8 cellular contexts compared by ENCODE assay signal in genomic region chr12:69639400-69640016, GRCh38. TPM values are rescaled to one million over a fixed set of nuclear protein-coding genes. Genes with fewer than 3 reads are reported as not detected.
A peak's percentile ranks its signal among the peaks of the same experiment; 100 is the strongest.
DNase-seq lines count a peak whose midpoint lies in the region; ATAC-seq, FAIRE-seq and TF ChIP-seq lines count a peak whose summit lies in the region.

No MANE protein-coding gene starts in this region.

- H3K4me1 ChIP-seq in colonic mucosa (no peaks in the 10 kb centered on the region), lung (ENCODE audit: control insufficient read depth in 2 of 2, insufficient read depth in 2 of 2, low read length in 2 of 2) (no peaks in the 10 kb centered on the region)

- ATAC-seq in HG02981 (IDR thresholded peaks at IDR 0.05; ENCODE audit: unreplicated experiment), result peak; percentile 83
- ATAC-seq in lung (ENCODE audit: insufficient read depth, low FRiP score), result peak; percentile 75

- intact Hi-C loops in colonic mucosa (cut with DNase I), result loop anchor here (10.0 kb wide), 2 partner anchors 255 to 345 kb away; no protein-coding TSS in a partner anchor

- H3K27ac ChIP-seq in colonic mucosa (no peak overlapping the region), lung (ENCODE audit: low read depth in 1 of 2, low read length in 1 of 2) (no peak overlapping the region)

- H3K9ac ChIP-seq in colonic mucosa (ENCODE audit: low read depth in 2 of 2, low read length in 2 of 2), result no peak overlapping the region

- H3K4me3 ChIP-seq in colonic mucosa, result no peak overlapping the region
- H3K4me3 ChIP-seq in lung, result no peak overlapping the region

- H3K36me3 ChIP-seq in colonic mucosa, result no peaks in the 10 kb centered on the region
- H3K36me3 ChIP-seq in lung (ENCODE audit: control insufficient read depth in 2 of 2, insufficient read depth in 2 of 2, low read length in 2 of 2), result no peaks in the 10 kb centered on the region

- H3K27me3 ChIP-seq in colonic mucosa (no peaks in the 10 kb centered on the region), lung (ENCODE audit: control insufficient read depth, insufficient read depth) (no peaks in the 10 kb centered on the region)

- DNase-seq in AG08396 (ENCODE audit: low spot score) (peak; percentile 83), GM18507 (ENCODE audit: extremely low spot score, insufficient read length, low read depth) (peak; percentile 52), NCI-H226 (peak; percentile 65), colonic mucosa (peak; percentile 66), lung (ENCODE audit: low spot score) (peak; percentile 58)
- DNase-seq in activated CD4-positive, alpha-beta T cell treated with anti-CD3 and anti-CD28 coated beads for 4 hours, result peak; percentile 35 to 54
- peak; percentile 34 to 42 for DNase-seq in stimulated activated CD8-positive, alpha-beta memory T cell treated with anti-CD3 and anti-CD28 coated beads, Interleukin-15, amount 100 ng/mL, for 48 hours (ENCODE audit: low read depth in 2 of 2)

- TF ChIP-seq CTCF in colonic mucosa (IDR thresholded peaks at IDR 0.05) (peak; percentile 83), lung (IDR thresholded peaks at IDR 0.05; ENCODE audit: control extremely low read depth, extremely low read depth) (peak; percentile 64)

- WGBS in lung, 2 donors, result 27 to 29% methylated on average over 12 of the region's 12 CpGs

- FAIRE-seq in GM18507 (lab: Jason Lieb, UNC), result peak; percentile 62

- H3K9me3 ChIP-seq in colonic mucosa (no peaks in the 10 kb centered on the region), lung (ENCODE audit: control insufficient read depth in 2 of 2, insufficient read depth in 1 of 2, low read length in 1 of 2) (no peaks in the 10 kb centered on the region)

RNA-seq across cellular contexts. Expression of gene LRRC10, which starts 28.8 kb away (rescaled TPM):
- total RNA-seq in colonic mucosa (not detected), lung (under 1 TPM in 1 of 2 donors, not detected in 1; 0.40 TPM)
- polyA plus RNA-seq in lung, result not detected

RNA-seq across cellular contexts. Expression of gene CCT2, which starts 54.2 kb away (rescaled TPM):
- 100 to 1,000 TPM; 104 to 223 TPM for total RNA-seq in colonic mucosa
- total RNA-seq in lung, result 100 to 1,000 TPM; 115 to 122 TPM
- polyA plus RNA-seq in lung, result 100 to 1,000 TPM in 1 of 2 donors, 10 to 100 TPM in 1; 80.3 to 113 TPM

RNA-seq across cellular contexts. Expression of gene BEST3, which starts 59.6 kb away (rescaled TPM):
- total RNA-seq in colonic mucosa, result not detected
- total RNA-seq in lung, result under 1 TPM; 0.20 to 0.52 TPM
- under 1 TPM in 1 of 2 donors, not detected in 1; 0.03 TPM for polyA plus RNA-seq in lung
